Comparison of ENCODE assay signal across 1 cellular context in genomic region chr20:348972-349841, GRCh38.
TF ChIP-seq lines count a peak whose summit lies in the region.

No MANE protein-coding gene starts in this region.

TF ChIP-seq in GM23338, 12 proteins besides CTCF, POLR2A, EP300 and RAD21:
- TF ChIP-seq, protein P1, sequence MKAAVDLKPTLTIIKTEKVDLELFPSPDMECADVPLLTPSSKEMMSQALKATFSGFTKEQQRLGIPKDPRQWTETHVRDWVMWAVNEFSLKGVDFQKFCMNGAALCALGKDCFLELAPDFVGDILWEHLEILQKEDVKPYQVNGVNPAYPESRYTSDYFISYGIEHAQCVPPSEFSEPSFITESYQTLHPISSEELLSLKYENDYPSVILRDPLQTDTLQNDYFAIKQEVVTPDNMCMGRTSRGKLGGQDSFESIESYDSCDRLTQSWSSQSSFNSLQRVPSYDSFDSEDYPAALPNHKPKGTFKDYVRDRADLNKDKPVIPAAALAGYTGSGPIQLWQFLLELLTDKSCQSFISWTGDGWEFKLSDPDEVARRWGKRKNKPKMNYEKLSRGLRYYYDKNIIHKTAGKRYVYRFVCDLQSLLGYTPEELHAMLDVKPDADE (IDR thresholded peaks at IDR 0.05) = no peak
- no peak for TF ChIP-seq NANOG (IDR thresholded peaks at IDR 0.05; ENCODE audit: borderline replicate concordance)
- TF ChIP-seq POLR2AphosphoS5 (IDR thresholded peaks at IDR 0.05; ENCODE audit: low read depth) = no peak
- no peak for TF ChIP-seq STAT1 (IDR thresholded peaks at IDR 0.05; ENCODE audit: unreplicated experiment)
- no peak for TF ChIP-seq EZH2 (IDR thresholded peaks at IDR 0.05; ENCODE audit: low read depth, unreplicated experiment)
- no peak for TF ChIP-seq ZNF114 (CRISPR knock-in tag; IDR thresholded peaks at IDR 0.05)
- TF ChIP-seq EZH2phosphoT487 (IDR thresholded peaks at IDR 0.05; ENCODE audit: unreplicated experiment) = no peak
- TF ChIP-seq ZNF462 (CRISPR knock-in tag; IDR thresholded peaks at IDR 0.05) = no peak
- no peak for TF ChIP-seq CREB1 (CRISPR knock-in tag; IDR thresholded peaks at IDR 0.05; ENCODE audit: low read depth)
- TF ChIP-seq ZNF331 (CRISPR knock-in tag; IDR thresholded peaks at IDR 0.05; ENCODE audit: low read depth) = no peak
- TF ChIP-seq JUNB (IDR thresholded peaks at IDR 0.05; ENCODE audit: unreplicated experiment) = no peak
